In genomic region chr11:22733433-22733832, GRCh38 we compare ENCODE assay signal across 29 cellular contexts.
DNase-seq lines count a peak whose midpoint lies in the region; ATAC-seq and TF ChIP-seq lines count a peak whose summit lies in the region.
"Had no signal": no experiment of that assay in that cellular context is flagged by ENCODE, and none has a peak within 500 bp of the region (broad histone marks: within the 10 kb centered on the region; RNA-seq: fewer than 3 reads in every experiment).

No MANE protein-coding gene starts in this region.

- H3K9me3 Mint-ChIP-seq in chondrocyte (ENCODE audit: low read depth) = no peaks in the 10 kb centered on the region
- no peaks in the 10 kb centered on the region for H3K9me3 Mint-ChIP-seq in activated T-cell treated with anti-CD3 and anti-CD28 coated beads, Interleukin-2, amount 50 U/mL, for 72 hours
- H3K9me3 Mint-ChIP-seq: CD4-positive, alpha-beta memory T cell; GM23338; H9 had no signal

- H3K27me3 Mint-ChIP-seq in chondrocyte (ENCODE audit: low read depth) = peaks cover 2% of the 10 kb centered on the region
- peaks cover 5% of the 10 kb centered on the region for H3K27me3 Mint-ChIP-seq in activated T-cell treated with anti-CD3 and anti-CD28 coated beads, Interleukin-2, amount 50 U/mL, for 72 hours (ENCODE audit: low read depth)

- H3K4me3 Mint-ChIP-seq in chondrocyte (ENCODE audit: unreplicated experiment) = no peak overlapping the region
- no peak overlapping the region for H3K4me3 Mint-ChIP-seq in activated T-cell treated with anti-CD3 and anti-CD28 coated beads, Interleukin-2, amount 50 U/mL, for 72 hours
- H3K4me3 Mint-ChIP-seq: CD4-positive, alpha-beta memory T cell; GM23338; H9; HFFc6 had no signal

- TF ChIP-seq CTCF in left ventricle myocardium inferior (IDR thresholded peaks at IDR 0.05; ENCODE audit: borderline replicate concordance) (no peak), chondrocyte (IDR thresholded peaks at IDR 0.05) (no peak), prostate gland (IDR thresholded peaks at IDR 0.05) (no peak)

- H3K27ac ChIP-seq in left ventricle myocardium inferior (replicated peaks) (no peak overlapping the region), prostate gland (no peak overlapping the region)
- H3K27ac ChIP-seq: SJSA1 had no signal

- H3K4me1 Mint-ChIP-seq in chondrocyte (ENCODE audit: low read depth) = peaks cover 6% of the 10 kb centered on the region
- peaks cover 4% of the 10 kb centered on the region for H3K4me1 Mint-ChIP-seq in activated T-cell treated with anti-CD3 and anti-CD28 coated beads, Interleukin-2, amount 50 U/mL, for 72 hours (ENCODE audit: low read depth)
- H3K4me1 Mint-ChIP-seq: CD4-positive, alpha-beta memory T cell; GM23338; H9 had no signal

- DNase-seq in left ventricle myocardium superior (no peak), left ventricle myocardium inferior (no peak), NCI-H2171 (lab: John Stamatoyannopoulos, UW) (peak; percentile 81), chondrocyte (ENCODE audit: low spot score) (no peak), retina (peak; percentile 13), prostate gland (ENCODE audit: low spot score) (no peak)
- DNase-seq in activated T-cell treated with anti-CD3 and anti-CD28 coated beads, Interleukin-2, amount 50 U/mL, for 72 hours = no peak
- DNase-seq: C1 segment of cervical spinal cord; CD4-positive, alpha-beta memory T cell; COR-L47; DMS79; EL; GDM1; H9; HFFc6; KBM-7; MV-4-11; NCI-H1105 treated with DMSO at 0.1 percent for 48 hours; NCI-H146; NCI-H2081 treated with DMSO at 0.1 percent for 48 hours; NCI-H345; NCI-H510A treated with DMSO at 0.1 percent for 48 hours; NCI-H748 treated with DMSO at 0.1 percent for 48 hours; NK-92 treated with Interleukin-12 subunit alpha and Interleukin-12 subunit beta, amount 100 ng/mL, for 24 hours; PC-3 had no signal

- H3K36me3 ChIP-seq in left ventricle myocardium inferior (no peaks in the 10 kb centered on the region), prostate gland (no peaks in the 10 kb centered on the region)
- H3K36me3 ChIP-seq: SJSA1 had no signal

- no peak overlapping the region for H3K4me3 ChIP-seq in left ventricle myocardium inferior
- no peak overlapping the region for H3K4me3 ChIP-seq in prostate gland
- H3K4me3 ChIP-seq: GM12878, GM23338, SJSA1 had no signal

- ATAC-seq in left ventricle myocardium superior = peak; percentile 18
- ATAC-seq in activated T-cell treated with anti-CD3 and anti-CD28 coated beads, Interleukin-2, amount 50 U/mL, for 72 hours (replicated peaks in 1 of 2) = no peak
- no peak for ATAC-seq in activated CD4-positive, CD25-positive, alpha-beta regulatory T cell treated with anti-CD3 and anti-CD28 coated beads, Interleukin-2, amount 50 U/mL, for 24 hours
- ATAC-seq: GM12878, GM23338, PC-3 had no signal

- H3K9me3 ChIP-seq in left ventricle myocardium inferior (replicated peaks) = no peaks in the 10 kb centered on the region
- H3K9me3 ChIP-seq in prostate gland = no peaks in the 10 kb centered on the region
- H3K9me3 ChIP-seq: SJSA1 had no signal

- WGBS in prostate gland = 73% methylated on average over 1 of the region's 1 CpG

- H3K4me1 ChIP-seq in left ventricle myocardium inferior (no peaks in the 10 kb centered on the region), prostate gland (replicated peaks) (no peaks in the 10 kb centered on the region)
- H3K4me1 ChIP-seq: SJSA1 had no signal

- H3K27me3 ChIP-seq in left ventricle myocardium inferior (ENCODE audit: low read depth) (no peaks in the 10 kb centered on the region), prostate gland (replicated peaks; ENCODE audit: insufficient read depth) (no peaks in the 10 kb centered on the region)

- H3K27ac Mint-ChIP-seq in chondrocyte (ENCODE audit: unreplicated experiment) = peak overlapping the region; percentile 19
- H3K27ac Mint-ChIP-seq in activated T-cell treated with anti-CD3 and anti-CD28 coated beads, Interleukin-2, amount 50 U/mL, for 72 hours = no peak overlapping the region
- H3K27ac Mint-ChIP-seq: CD4-positive, alpha-beta memory T cell; GM23338; H9; HFFc6 had no signal

- H3K36me3 Mint-ChIP-seq in chondrocyte (ENCODE audit: low read depth) = no peaks in the 10 kb centered on the region
- no peaks in the 10 kb centered on the region for H3K36me3 Mint-ChIP-seq in activated T-cell treated with anti-CD3 and anti-CD28 coated beads, Interleukin-2, amount 50 U/mL, for 72 hours (ENCODE audit: insufficient read depth in 2 of 2)
- H3K36me3 Mint-ChIP-seq: CD4-positive, alpha-beta memory T cell had no signal

- no peak for TF ChIP-seq POLR2A in prostate gland (IDR thresholded peaks at IDR 0.05)

- intact Hi-C loops in left ventricle myocardium superior (cut with micrococcal nuclease) (no loop called here), left ventricle myocardium inferior (cut with micrococcal nuclease) (no loop called here), prostate gland (cut with DNase I) (no loop called here)

Comparison
In these comparisons a context has a peak if more than half of its experiments do, and no peak if none do; other contexts are left out.
1. DNase-seq: peak in NCI-H2171 (single experiment) and retina (single experiment); none in left ventricle myocardium superior (single experiment), left ventricle myocardium inferior (single experiment), chondrocyte (single experiment), prostate gland (single experiment) and activated T-cell treated with anti-CD3 and anti-CD28 coated beads, Interleukin-2, amount 50 U/mL, for 72 hours (0 of 2).